In the genomic region with DNA sequence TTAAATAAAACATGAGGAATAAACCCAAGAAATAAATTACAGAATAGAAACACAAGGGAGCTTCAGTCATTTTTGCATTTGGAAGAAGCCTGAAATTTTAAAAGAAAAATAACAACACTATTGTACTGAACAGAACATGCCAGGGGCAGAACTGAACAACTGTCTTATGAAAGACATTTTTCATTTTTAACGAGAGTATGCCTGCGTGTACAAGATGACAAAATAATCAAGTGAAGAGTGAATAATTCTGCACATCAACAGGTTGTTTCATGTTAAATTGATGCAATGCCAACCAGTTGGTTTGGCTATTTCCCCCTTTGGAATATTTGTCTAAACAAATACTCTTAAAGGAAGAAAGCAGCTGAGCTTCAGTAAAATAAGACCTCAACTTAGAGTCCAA, we compare ENCODE assay signal across 34 cellular contexts.
"Had no signal": no experiment of that assay in that cellular context is flagged by ENCODE, and none has a peak within 500 bp of the region (broad histone marks: within the 10 kb centered on the region; RNA-seq: fewer than 3 reads in every experiment).

No MANE protein-coding gene starts in this region.

- ATAC-seq: activated CD8-positive, alpha-beta T cell treated with anti-CD3 and anti-CD28 coated beads, Interleukin-2, amount 10 ng/mL, durations not matched to agents 7 days and 5 days; PC-3 had no signal

- H3K9me3 Mint-ChIP-seq: central memory CD8-positive, alpha-beta T cell had no signal

- H3K4me1 ChIP-seq: Peyer's patch had no signal

- H3K9me3 ChIP-seq: Peyer's patch had no signal

- H3K27ac ChIP-seq: Peyer's patch, WERI-Rb-1 had no signal

- H3K27me3 ChIP-seq: Peyer's patch had no signal

- H3K27ac Mint-ChIP-seq: activated CD4-positive, alpha-beta T cell treated with anti-CD3 and anti-CD28 coated beads, Interleukin-2, amount 10 ng/mL, durations not matched to agents 24 days and 14 days; activated CD8-positive, alpha-beta T cell treated with anti-CD3 and anti-CD28 coated beads, Interleukin-2, amount 10 ng/mL, durations not matched to agents 7 days and 5 days; activated naive CD4-positive, alpha-beta T cell treated with anti-CD3 and anti-CD28 coated beads, Interleukin-2, amount 50 U/mL, for 24 hours; activated T-cell treated with anti-CD3 and anti-CD28 coated beads, Interleukin-2, amount 50 U/mL, for 24 hours; activated T-helper 2 cell treated with anti-CD3 and anti-CD28 coated beads, Interferon-gamma antibody, Interleukin-2, Interleukin-4, amounts not matched to agents 10 μg/mL and 5 μg/mL and 100 μg/mL, durations not matched to agents 14 hours and 24 hours and 36 hours; brain; IgD-negative memory B cell had no signal

- H3K4me3 ChIP-seq: Peyer's patch had no signal

- H3K36me3 ChIP-seq: Peyer's patch, WERI-Rb-1 had no signal

- DNase-seq: activated CD4-positive, alpha-beta T cell treated with anti-CD3 and anti-CD28 coated beads, Interleukin-2, amount 10 ng/mL, durations not matched to agents 24 days and 14 days; activated CD4-positive, alpha-beta T cell treated with anti-CD3 and anti-CD28 coated beads, Interleukin-2, amount 50 U/mL, for 4 hours; activated CD8-positive, alpha-beta T cell treated with anti-CD3 and anti-CD28 coated beads, Interleukin-2, amount 10 ng/mL, durations not matched to agents 7 days and 5 days; activated gamma-delta T cell; activated naive CD4-positive, alpha-beta T cell treated with Interleukin-2 at 50 U/mL for 16 hours; activated T-cell treated with anti-CD3 and anti-CD28 coated beads, Interleukin-2, amount 50 U/mL, for 24 hours; anterior cingulate cortex; Kasumi-1; KBM-7; MM.1S; NCI-H1092 treated with DMSO at 0.1 percent for 48 hours; NCI-H1417; NCI-H146; NCI-H187; NCI-H2029 treated with DMSO at 0.1 percent for 48 hours; NCI-H2107; NCI-H2171; NCI-H510A; NCI-H526; NCI-H748 treated with DMSO at 0.1 percent for 48 hours; NK-92 treated with Interleukin-12 subunit alpha and Interleukin-12 subunit beta, amount 100 ng/mL, for 24 hours; PC-3; Peyer's patch; RPMI8226; SIG-M5; SW 1271; T-helper 1 cell; T1000; WERI-Rb-1 had no signal

- H3K36me3 Mint-ChIP-seq: activated naive CD4-positive, alpha-beta T cell treated with anti-CD3 and anti-CD28 coated beads, Interleukin-2, amount 50 U/mL, for 24 hours; brain; IgD-negative memory B cell had no signal
